8 cellular contexts compared by ENCODE assay signal in the genomic region with DNA sequence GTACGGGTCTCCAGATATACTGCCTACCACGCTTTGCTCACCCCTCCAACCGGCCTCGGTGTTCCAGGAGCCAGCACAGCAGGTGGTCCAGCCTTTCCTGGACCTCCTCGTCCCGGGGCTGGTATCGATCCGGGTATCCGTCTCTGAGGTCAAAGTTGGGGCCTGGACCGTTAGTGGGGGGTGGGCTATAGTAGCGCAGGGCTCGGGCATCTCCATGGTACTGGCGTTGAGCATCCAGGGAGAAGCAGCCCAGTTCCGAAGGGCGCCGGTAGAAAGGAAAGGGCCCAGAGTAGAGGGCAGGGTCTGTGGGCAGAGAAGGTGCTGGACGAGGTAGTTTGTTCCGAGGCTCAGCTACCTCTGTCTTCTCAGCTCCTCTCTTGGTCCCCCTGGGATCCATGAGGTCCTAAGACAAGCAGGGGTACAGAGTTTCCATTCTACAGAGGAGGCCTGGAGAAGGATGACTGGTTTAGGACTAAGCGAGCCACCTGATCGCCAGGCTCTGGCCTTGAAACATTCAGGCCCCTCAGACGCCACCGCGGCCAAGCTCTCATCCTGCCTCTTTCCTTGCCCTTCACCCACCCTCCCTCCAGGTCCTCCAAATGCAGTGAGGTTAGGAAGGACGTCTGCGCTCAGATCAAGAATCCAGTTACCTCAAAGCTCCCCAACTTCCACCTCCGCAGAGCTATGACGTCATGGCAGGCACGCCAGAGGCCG. TPM values are rescaled to one million over a fixed set of nuclear protein-coding genes. Genes with fewer than 3 reads are reported as not detected.
A peak's percentile ranks its signal among the peaks of the same experiment; 100 is the strongest.
DNase-seq lines count a peak whose midpoint lies in the region; ATAC-seq and TF ChIP-seq lines count a peak whose summit lies in the region.

No MANE protein-coding gene starts in this region.

- H3K4me3 ChIP-seq in CD8-positive, alpha-beta T cell (ENCODE audit: low read depth, low read length), result peak overlapping the region; percentile 90
- H3K4me3 ChIP-seq in MG63 (peak overlapping the region; percentile 78), muscle layer of duodenum (ENCODE audit: low read depth in 1 of 2, low read length in 2 of 2) (peak overlapping the region; percentile 85 to 97)

- POLR2A ChIA-PET in CD8-positive, alpha-beta T cell (lab: Charles Lee), result interaction anchor here (0.8 to 3.4 kb wide), 10 partner anchors 10 to 874 kb away, joined by 3 to 74 read pairs (median 5); a partner anchor contains a TSS

- H3K27ac Mint-ChIP-seq in CD8-positive, alpha-beta T cell, result peak overlapping the region; percentile 100
- H3K27ac Mint-ChIP-seq in dendritic cell treated with granulocyte-macrophage colony-stimulating factor and Interleukin-4, amounts not matched to agents 40 ng/mL and 50 ng/mL, for 4 days, result peak overlapping the region; percentile 98

- H3K4me3 Mint-ChIP-seq in CD8-positive, alpha-beta T cell, result peak overlapping the region; percentile 96
- peak overlapping the region; percentile 88 for H3K4me3 Mint-ChIP-seq in dendritic cell treated with granulocyte-macrophage colony-stimulating factor and Interleukin-4, amounts not matched to agents 40 ng/mL and 50 ng/mL, for 4 days

- no peak for TF ChIP-seq CTCF in CD8-positive, alpha-beta T cell (IDR thresholded peaks at IDR 0.05)

- H3K9me3 Mint-ChIP-seq in CD8-positive, alpha-beta T cell, result no peaks in the 10 kb centered on the region
- no peaks in the 10 kb centered on the region for H3K9me3 Mint-ChIP-seq in dendritic cell treated with granulocyte-macrophage colony-stimulating factor and Interleukin-4, amounts not matched to agents 40 ng/mL and 50 ng/mL, for 4 days

- H3K4me1 ChIP-seq in CD8-positive, alpha-beta T cell (ENCODE audit: insufficient read depth, low read length), result peaks cover 22% of the 10 kb centered on the region
- H3K4me1 ChIP-seq in muscle layer of duodenum (ENCODE audit: control insufficient read depth in 1 of 2, insufficient read depth in 2 of 2, low read length in 2 of 2), result peaks cover 6 to 26% of the 10 kb centered on the region in 2 donors

- ATAC-seq in CD8-positive, alpha-beta T cell, result no peak
- no peak for ATAC-seq in HG03571 (IDR thresholded peaks at IDR 0.05; ENCODE audit: unreplicated experiment)
- ATAC-seq in GM19397 (IDR thresholded peaks at IDR 0.05; ENCODE audit: unreplicated experiment), result no peak

- no peaks in the 10 kb centered on the region for H3K9me3 ChIP-seq in CD8-positive, alpha-beta T cell (ENCODE audit: low read length)
- no peaks in the 10 kb centered on the region for H3K9me3 ChIP-seq in MG63
- H3K9me3 ChIP-seq in muscle layer of duodenum (ENCODE audit: control insufficient read depth in 1 of 2, low read length in 2 of 2), result no peaks in the 10 kb centered on the region

- peaks cover 24% of the 10 kb centered on the region for H3K36me3 ChIP-seq in CD8-positive, alpha-beta T cell (ENCODE audit: insufficient read depth, low read length)
- peaks cover 11% of the 10 kb centered on the region for H3K36me3 ChIP-seq in MG63
- H3K36me3 ChIP-seq in muscle layer of duodenum (ENCODE audit: control insufficient read depth in 1 of 2, insufficient read depth in 2 of 2, low read length in 2 of 2), result peaks cover 22 to 56% of the 10 kb centered on the region in 2 donors

- peaks cover 48% of the 10 kb centered on the region for H3K36me3 Mint-ChIP-seq in CD8-positive, alpha-beta T cell
- peaks cover 74% of the 10 kb centered on the region for H3K36me3 Mint-ChIP-seq in dendritic cell treated with granulocyte-macrophage colony-stimulating factor and Interleukin-4, amounts not matched to agents 40 ng/mL and 50 ng/mL, for 4 days (ENCODE audit: low read depth)

- peak in 1 of 7 experiments; percentile 52 for DNase-seq in CD8-positive, alpha-beta T cell
- DNase-seq in MG63, result peak; percentile 21
- DNase-seq in NCI-H2171 treated with DMSO at 0.1 percent for 48 hours (lab: John Stamatoyannopoulos, UW), result no peak
- DNase-seq in activated CD4-positive, CD25-positive, alpha-beta regulatory T cell treated with anti-CD3 and anti-CD28 coated beads, Interleukin-2, amount 50 U/mL, for 72 hours, result no peak

- no peaks in the 10 kb centered on the region for H3K27me3 Mint-ChIP-seq in CD8-positive, alpha-beta T cell (ENCODE audit: low read depth)
- no peaks in the 10 kb centered on the region for H3K27me3 Mint-ChIP-seq in dendritic cell treated with granulocyte-macrophage colony-stimulating factor and Interleukin-4, amounts not matched to agents 40 ng/mL and 50 ng/mL, for 4 days

- CTCF ChIA-PET in CD8-positive, alpha-beta T cell (lab: Charles Lee), result interaction anchor here (0.9 to 2.1 kb wide), 4 partner anchors 13 to 83 kb away, joined by 3 to 14 read pairs (median 6); a partner anchor contains a TSS

- intact Hi-C loops in CD8-positive, alpha-beta T cell (cut with DNase I, micrococcal nuclease), result loop anchor here (10.0 kb wide), 4 partner anchors 183 to 1907 kb away; a partner anchor contains a TSS
- intact Hi-C loops in dendritic cell treated with granulocyte-macrophage colony-stimulating factor and Interleukin-4, amounts not matched to agents 40 ng/mL and 50 ng/mL, for 4 days (cut with micrococcal nuclease), result no loop called here

- peaks cover 37% of the 10 kb centered on the region for H3K4me1 Mint-ChIP-seq in CD8-positive, alpha-beta T cell (ENCODE audit: low read depth)
- peaks cover 43% of the 10 kb centered on the region for H3K4me1 Mint-ChIP-seq in dendritic cell treated with granulocyte-macrophage colony-stimulating factor and Interleukin-4, amounts not matched to agents 40 ng/mL and 50 ng/mL, for 4 days (ENCODE audit: low read depth)

- H3K27ac ChIP-seq in CD8-positive, alpha-beta T cell (ENCODE audit: low read depth, low read length), result peak overlapping the region; percentile 99
- peak overlapping the region; percentile 99 for H3K27ac ChIP-seq in muscle layer of duodenum (ENCODE audit: low read length)

- no peaks in the 10 kb centered on the region for H3K27me3 ChIP-seq in CD8-positive, alpha-beta T cell (ENCODE audit: insufficient read depth, low read length)
- H3K27me3 ChIP-seq in MG63 (no peaks in the 10 kb centered on the region), muscle layer of duodenum (ENCODE audit: low read depth, low read length) (no peaks in the 10 kb centered on the region)

RNA-seq across cellular contexts. Expression of a gene that starts 0.5 kb away (rescaled TPM):
- total RNA-seq in CD8-positive, alpha-beta T cell, result 10 to 100 TPM; 20.8 to 22.2 TPM
- 9.8 and 13.7 TPM in 2 replicates for total RNA-seq in MG63 (2014; rRNA removed; shearing (Covaris generic); ENCODE audit: low replicate concordance)

RNA-seq across cellular contexts. Expression of a gene that starts 10.4 kb away (rescaled TPM):
- 1 to 10 TPM; 3.0 to 5.5 TPM for total RNA-seq in CD8-positive, alpha-beta T cell
- total RNA-seq in MG63 (2014; rRNA removed; shearing (Covaris generic); ENCODE audit: low replicate concordance), result 0.26 TPM in 1 of 2 replicates, not detected in the other

RNA-seq across cellular contexts. Expression of a gene that starts 12.5 kb away (rescaled TPM):
- 100 to 1,000 TPM; 107 to 115 TPM for total RNA-seq in CD8-positive, alpha-beta T cell
- total RNA-seq in MG63 (2014; rRNA removed; shearing (Covaris generic); ENCODE audit: low replicate concordance), result 22.9 and 25.2 TPM in 2 replicates

RNA-seq across cellular contexts. Expression of a gene that starts 12.7 kb away (rescaled TPM):
- 10 to 100 TPM; 50.4 to 55.1 TPM for total RNA-seq in CD8-positive, alpha-beta T cell
- 111 and 131 TPM in 2 replicates for total RNA-seq in MG63 (2014; rRNA removed; shearing (Covaris generic); ENCODE audit: low replicate concordance)

RNA-seq across cellular contexts. Expression of a gene that starts 25.5 kb away (rescaled TPM):
- 1 to 10 TPM; 1.3 to 2.3 TPM for total RNA-seq in CD8-positive, alpha-beta T cell
- total RNA-seq in MG63 (2014; rRNA removed; shearing (Covaris generic); ENCODE audit: low replicate concordance), result 2.2 and 6.9 TPM in 2 replicates
